Comparison of ENCODE assay signal across 19 cellular contexts in the genomic region with DNA sequence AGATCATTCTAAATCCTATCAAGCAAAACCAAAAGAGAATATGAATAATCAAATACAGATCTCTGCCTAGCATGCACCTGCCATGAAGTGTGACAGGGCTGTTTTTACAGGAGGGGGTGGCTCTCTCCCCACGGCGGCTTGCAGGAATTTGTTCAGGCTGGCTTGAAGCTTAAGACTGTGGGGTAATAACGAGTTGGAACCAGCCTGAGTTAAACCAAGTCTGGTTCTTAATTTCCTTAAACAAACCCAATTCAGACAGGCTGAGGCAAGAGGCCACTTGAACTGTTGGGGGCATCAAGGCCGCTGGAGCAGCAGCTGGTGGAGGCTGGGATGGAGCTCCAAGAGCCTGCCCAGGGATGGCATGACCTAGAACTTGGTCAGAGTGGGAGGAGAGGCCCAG. TPM values are rescaled to one million over a fixed set of nuclear protein-coding genes. Genes with fewer than 3 reads are reported as not detected.
DNase-seq lines count a peak whose midpoint lies in the region; ATAC-seq, FAIRE-seq and TF ChIP-seq lines count a peak whose summit lies in the region.
"Had no signal": no experiment of that assay in that cellular context is flagged by ENCODE, and none has a peak within 500 bp of the region (broad histone marks: within the 10 kb centered on the region; RNA-seq: fewer than 3 reads in every experiment).

No MANE protein-coding gene starts in this region.

- H3K27me3 ChIP-seq in foreskin keratinocyte, result peaks cover 30% of the 10 kb centered on the region
- H3K27me3 ChIP-seq in trophoblast cell (ENCODE audit: insufficient read depth, low read length), result no peaks in the 10 kb centered on the region
- H3K27me3 ChIP-seq in psoas muscle (ENCODE audit: insufficient read depth in 3 of 3, low read length in 2 of 3), result peaks cover 0 to 3% (median 0%) of the 10 kb centered on the region in 3 donors
- H3K27me3 ChIP-seq: Peyer's patch had no signal

- no peak for TF ChIP-seq CTCF in foreskin keratinocyte (conservative IDR thresholded peaks at IDR 0.05)
- no peak for TF ChIP-seq CTCF in psoas muscle (IDR thresholded peaks at IDR 0.05)
- no peak for TF ChIP-seq CTCF in kidney (IDR thresholded peaks at IDR 0.05; ENCODE audit: borderline replicate concordance, extremely low read depth, insufficient read depth)

- no peak overlapping the region for H3K14ac ChIP-seq in trophoblast cell (ENCODE audit: low read length)

- no peak overlapping the region for H2BK5ac ChIP-seq in trophoblast cell (ENCODE audit: low read depth, low read length, poor library complexity)

- H3K4me1 ChIP-seq in foreskin keratinocyte (no peaks in the 10 kb centered on the region), trophoblast cell (ENCODE audit: control insufficient read depth in 1 of 2, insufficient read depth in 2 of 2, low read length in 2 of 2) (peaks cover 3 to 10% of the 10 kb centered on the region in 2 experiments), psoas muscle (no peaks in the 10 kb centered on the region), kidney (ENCODE audit: control insufficient read depth in 1 of 2, insufficient read depth in 1 of 2, low read depth in 1 of 2, low read length in 2 of 2) (no peaks in the 10 kb centered on the region)
- H3K4me1 ChIP-seq: A549, Peyer's patch had no signal

- intact Hi-C loops in psoas muscle (cut with DNase I), result no loop called here
- intact Hi-C loops in kidney (cut with DNase I), result no loop called here

- H4K91ac ChIP-seq in trophoblast cell (ENCODE audit: low read depth, low read length), result no peak overlapping the region

- no peak overlapping the region for H3K18ac ChIP-seq in trophoblast cell (ENCODE audit: low read length)

- DNase-seq in DMS53 treated with DMSO at 0.1 percent for 48 hours (lab: John Stamatoyannopoulos, UW; ENCODE audit: unreplicated experiment), result peak; percentile 39
- peak; percentile 7 for DNase-seq in NCI-H2029 treated with DMSO at 0.1 percent for 48 hours (lab: John Stamatoyannopoulos, UW)
- peak in 1 of 2 donors; percentile 1 for DNase-seq in foreskin keratinocyte
- no peak for DNase-seq in trophoblast cell
- DNase-seq in psoas muscle, result no peak
- no peak for DNase-seq in NCI-H1417 treated with DMSO at 0.1 percent for 48 hours (lab: John Stamatoyannopoulos, UW)
- DNase-seq in kidney, result no peak
- DNase-seq: C1 segment of cervical spinal cord, EL, NCI-H1048, NCI-H146, NCI-H446 treated with DMSO at 0.1 percent for 48 hours, NCI-H82, Peyer's patch, SK-N-SH had no signal

- peak; percentile 18 for ATAC-seq in foreskin keratinocyte
- ATAC-seq in psoas muscle, result no peak
- no peak for ATAC-seq in GM19463 (IDR thresholded peaks at IDR 0.05; ENCODE audit: unreplicated experiment)
- ATAC-seq: A549, Right ventricle myocardium inferior had no signal

- no CpG with 5 or more reads among the region's 4 CpGs for whole genome bisulfite sequencing in trophoblast cell (ENCODE audit: extremely low coverage, insufficient coverage, insufficient read length)
- WGBS in psoas muscle, 3 donors, result 37 to 68% (median 48%) methylated on average over 4 of the region's 4 CpGs

- no peak overlapping the region for H3K4ac ChIP-seq in trophoblast cell (ENCODE audit: low read depth, low read length)

- H3K4me3 ChIP-seq in trophoblast cell (ENCODE audit: low read depth, low read length) (no peak overlapping the region), psoas muscle (no peak overlapping the region), kidney (ENCODE audit: low read length in 2 of 2) (no peak overlapping the region)
- H3K4me3 ChIP-seq: A549, Peyer's patch had no signal

- no peak for FAIRE-seq in kidney (lab: Jason Lieb, UNC)
- FAIRE-seq: A549 had no signal

- peak overlapping the region; percentile 61 for H4K12ac ChIP-seq in trophoblast cell (ENCODE audit: low read depth, low read length)

- H3K4me2 ChIP-seq in trophoblast cell (ENCODE audit: low read length), result no peak overlapping the region
- H3K4me2 ChIP-seq: A549, KMS-11, SK-N-SH had no signal

- H2BK12ac ChIP-seq in trophoblast cell (ENCODE audit: low read length), result peak overlapping the region; percentile 58

- H2AK5ac ChIP-seq in trophoblast cell (ENCODE audit: low read length), result no peak overlapping the region

- H2AFZ ChIP-seq in trophoblast cell (ENCODE audit: insufficient read depth, low read length, poor library complexity), result no peak overlapping the region

- no peak overlapping the region for H4K8ac ChIP-seq in trophoblast cell (ENCODE audit: low read depth, low read length)

- H3K9me3 ChIP-seq in trophoblast cell (ENCODE audit: insufficient read depth, low read depth, low read length) (no peaks in the 10 kb centered on the region), psoas muscle (no peaks in the 10 kb centered on the region), kidney (ENCODE audit: control insufficient read depth in 1 of 2, low read length in 2 of 2) (no peaks in the 10 kb centered on the region)
- H3K9me3 ChIP-seq: A549, Peyer's patch, SK-N-SH had no signal

- peaks cover 8% of the 10 kb centered on the region for H3K79me1 ChIP-seq in trophoblast cell (ENCODE audit: low read length)

- H3K79me2 ChIP-seq in trophoblast cell (ENCODE audit: control insufficient read depth, insufficient read depth, low read length, poor library complexity), result no peaks in the 10 kb centered on the region

- H3K9ac ChIP-seq in trophoblast cell (ENCODE audit: low read length) (no peak overlapping the region), kidney (ENCODE audit: low read length in 2 of 2) (no peak overlapping the region)
- H3K9ac ChIP-seq: KMS-11, SK-N-SH had no signal

- H3K23ac ChIP-seq in trophoblast cell (ENCODE audit: low read length), result no peak overlapping the region

- H3K36me3 ChIP-seq in trophoblast cell (ENCODE audit: control insufficient read depth in 1 of 2, insufficient read depth in 2 of 2, low read length in 2 of 2) (no peaks in the 10 kb centered on the region), psoas muscle (ENCODE audit: insufficient read depth in 1 of 2, low read depth in 1 of 2) (no peaks in the 10 kb centered on the region), kidney (ENCODE audit: control insufficient read depth in 1 of 2, insufficient read depth in 2 of 2, low read length in 2 of 2) (no peaks in the 10 kb centered on the region)
- H3K36me3 ChIP-seq: Peyer's patch had no signal

- H3K27ac ChIP-seq in foreskin keratinocyte (no peak overlapping the region), trophoblast cell (ENCODE audit: low read depth, low read length) (no peak overlapping the region), psoas muscle (no peak overlapping the region), kidney (ENCODE audit: low read depth in 2 of 2, low read length in 2 of 2) (no peak overlapping the region)
- H3K27ac ChIP-seq: A549, KMS-11, Peyer's patch had no signal

- no peak overlapping the region for H2BK120ac ChIP-seq in trophoblast cell (ENCODE audit: insufficient read depth, low read length, poor library complexity)

RNA-seq across cellular contexts. Expression of gene LGI2, which starts 45.1 kb away (rescaled TPM):
- total RNA-seq in foreskin keratinocyte (not detected in 2 replicates), psoas muscle (1 to 10 TPM in 1 of 4 donors, under 1 TPM in 3; 0.32 to 1.0 (median 0.67) TPM), kidney (7.5 TPM)
- polyA plus RNA-seq in foreskin keratinocyte (not detected in 2 replicates), psoas muscle (under 1 TPM; 0.08 to 0.18 (median 0.10) TPM), kidney (ENCODE audit: insufficient read depth, low read depth, low replicate concordance) (4.8 TPM)
- 0.78 and 0.79 TPM in 2 replicates for polyA plus RNA-seq in trophoblast cell (2013)
- polyA plus RNA-seq: SK-N-SH had no signal

Comparison
In these comparisons a context has a peak if more than half of its experiments do, and no peak if none do; other contexts are left out.
1. DNase-seq: peak in DMS53 treated with DMSO at 0.1 percent for 48 hours (single experiment) and NCI-H2029 treated with DMSO at 0.1 percent for 48 hours (single experiment); none in trophoblast cell (0 of 2), psoas muscle (0 of 2), NCI-H1417 treated with DMSO at 0.1 percent for 48 hours (single experiment) and kidney (single experiment).